17 cellular contexts compared by ENCODE assay signal in the genomic region with DNA sequence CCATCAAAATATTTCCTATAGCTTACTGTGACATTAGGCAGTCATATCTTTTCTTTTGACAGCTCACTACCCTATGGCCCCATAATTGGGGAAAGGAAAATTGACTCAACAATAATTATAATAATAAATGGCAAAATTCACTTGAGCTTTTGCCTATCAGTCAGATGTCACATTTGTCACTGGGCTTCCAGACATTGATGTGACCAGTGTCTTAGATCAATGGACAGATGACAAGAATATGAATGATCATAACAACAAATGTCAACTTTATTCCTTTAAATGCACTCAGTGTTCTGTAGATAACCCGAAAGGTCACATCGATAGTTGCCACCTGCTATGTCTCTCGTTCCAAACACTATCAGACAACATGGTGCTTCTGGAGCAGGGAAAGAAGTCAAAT.
"Had no signal": no experiment of that assay in that cellular context is flagged by ENCODE, and none has a peak within 500 bp of the region (broad histone marks: within the 10 kb centered on the region; RNA-seq: fewer than 3 reads in every experiment).

No MANE protein-coding gene starts in this region.

- H3K27ac ChIP-seq: RWPE1 had no signal

- DNase-seq: KBM-7, MG63, NCI-H1092 treated with DMSO at 0.1 percent for 48 hours, NCI-H1436 treated with DMSO at 0.1 percent for 48 hours, NCI-H187, NCI-H2029, NCI-H2081 treated with DMSO at 0.1 percent for 48 hours, NCI-H2171, NCI-H226, NCI-H446, NCI-H510A, NCI-H524 treated with DMSO at 0.1 percent for 48 hours, NCI-H69, NCI-H774, SHP77, T-helper 1 cell had no signal

- H3K9me3 ChIP-seq: MG63 had no signal

- H3K27me3 ChIP-seq: MG63 had no signal

- H3K36me3 ChIP-seq: MG63 had no signal

- H3K4me3 ChIP-seq: MG63 had no signal
